ENCODE assay signal across 8 cellular contexts in genomic region chr1:45302505-45303331, GRCh38. TPM values are rescaled to one million over a fixed set of nuclear protein-coding genes. Genes with fewer than 3 reads are reported as not detected.
DNase-seq lines count a peak whose midpoint lies in the region; ATAC-seq and TF ChIP-seq lines count a peak whose summit lies in the region.

No MANE protein-coding gene starts in this region.

- POLR2A ChIA-PET in activated B cell treated with CpG ODN at 0.5 μM for 24 hours (lab: Charles Lee): interaction anchor here (0.5 to 7.1 kb wide), 56 partner anchors 10 to 1779 kb away, joined by 3 to 217 read pairs (median 6); partner anchors contain the start of genes BTBD19, CCDC163, EIF2B3 and GPBP1L1

- peak overlapping the region; percentile 84 for H3K4me2 ChIP-seq in GM23248 (ENCODE audit: unreplicated experiment)
- peak overlapping the region; percentile 82 for H3K4me2 ChIP-seq in skeletal muscle satellite cell (ENCODE audit: low read length)

- H3K27me3 ChIP-seq in GM23248 (replicated peaks; ENCODE audit: insufficient read depth) (no peaks in the 10 kb centered on the region), left ventricle myocardium inferior (ENCODE audit: low read depth) (no peaks in the 10 kb centered on the region), skeletal muscle satellite cell (ENCODE audit: control insufficient read depth, insufficient read depth, low read length) (no peaks in the 10 kb centered on the region)

- H4K20me1 ChIP-seq in GM23248 (ENCODE audit: insufficient read depth): no peaks in the 10 kb centered on the region

- H3K4me3 Mint-ChIP-seq in activated B cell treated with CpG ODN at 0.5 μM for 24 hours: peak overlapping the region; percentile 92

- H3K9ac ChIP-seq in GM23248: peak overlapping the region; percentile 87
- H3K9ac ChIP-seq in skeletal muscle satellite cell (ENCODE audit: low read depth, low read length): peak overlapping the region; percentile 84

- no peak for DNase-seq in GM23248
- DNase-seq in activated B cell treated with CpG ODN at 0.5 μM for 24 hours: no peak
- peak; percentile 23 for DNase-seq in left ventricle myocardium inferior
- DNase-seq in stimulated activated CD4-positive, alpha-beta T cell treated with anti-CD3 and anti-CD28 coated beads, Interleukin-1b, Interleukin-23, amount 100 ng/mL, for 48 hours: no peak
- DNase-seq in NCI-H748 treated with DMSO at 0.1 percent for 48 hours (lab: John Stamatoyannopoulos, UW): no peak
- no peak for DNase-seq in stimulated activated CD4-positive, alpha-beta T cell treated with anti-CD3 and anti-CD28 coated beads, Interleukin-4, amount 100 ng/mL, for 1 hour

- no peaks in the 10 kb centered on the region for H3K27me3 Mint-ChIP-seq in activated B cell treated with CpG ODN at 0.5 μM for 24 hours

- CTCF ChIA-PET in activated B cell treated with CpG ODN at 0.5 μM for 24 hours (lab: Charles Lee): interaction anchor here (0.6 to 8.1 kb wide), 9 partner anchors 37 to 581 kb away, joined by 3 to 227 read pairs (median 6); partner anchors contain the start of genes HECTD3, MUTYH, PLK3 and RNU5D-1

- TF ChIP-seq CTCF in activated B cell treated with CpG ODN at 0.5 μM for 24 hours (IDR thresholded peaks at IDR 0.05) (no peak), left ventricle myocardium inferior (IDR thresholded peaks at IDR 0.05; ENCODE audit: borderline replicate concordance) (no peak)

- peaks cover 2% of the 10 kb centered on the region for H3K36me3 Mint-ChIP-seq in activated B cell treated with CpG ODN at 0.5 μM for 24 hours (ENCODE audit: low read depth)

- H3K9me3 Mint-ChIP-seq in activated B cell treated with CpG ODN at 0.5 μM for 24 hours: no peaks in the 10 kb centered on the region

- H3F3A ChIP-seq in GM23248 (ENCODE audit: insufficient read depth): peaks cover 26% of the 10 kb centered on the region

- H3K36me3 ChIP-seq in GM23248 (ENCODE audit: low read depth): no peaks in the 10 kb centered on the region
- H3K36me3 ChIP-seq in left ventricle myocardium inferior: no peaks in the 10 kb centered on the region
- H3K36me3 ChIP-seq in skeletal muscle satellite cell (ENCODE audit: insufficient read depth, low read length): no peaks in the 10 kb centered on the region

- H3K9me3 ChIP-seq in GM23248 (ENCODE audit: low read depth): no peaks in the 10 kb centered on the region
- no peaks in the 10 kb centered on the region for H3K9me3 ChIP-seq in left ventricle myocardium inferior (replicated peaks)
- no peaks in the 10 kb centered on the region for H3K9me3 ChIP-seq in skeletal muscle satellite cell (replicated peaks; ENCODE audit: low read length)

- H3K9me2 ChIP-seq in GM23248 (ENCODE audit: insufficient read depth): no peaks in the 10 kb centered on the region

- ATAC-seq in activated B cell treated with CpG ODN at 0.5 μM for 24 hours (ENCODE audit: low read depth) (no peak), GM19395 (IDR thresholded peaks at IDR 0.05; ENCODE audit: unreplicated experiment) (no peak)

- peak overlapping the region; percentile 94 for H2AFZ ChIP-seq in GM23248

- 64 to 65% methylated on average over 25 of the region's 25 CpGs for WGBS in GM23248 (ENCODE audit: low coverage in 1 of 2, low lambda C conversion rate in 2 of 2, missing lambda C conversion rate in 2 of 2), 2 experiments

- peaks cover 43% of the 10 kb centered on the region for H3K4me1 Mint-ChIP-seq in activated B cell treated with CpG ODN at 0.5 μM for 24 hours

- intact Hi-C loops in activated B cell treated with CpG ODN at 0.5 μM for 24 hours (cut with micrococcal nuclease): loop anchor here (1.0 to 5.0 kb wide), 11 partner anchors 38 to 670 kb away; partner anchors contain the start of genes AKR1A1, ARMH1, EIF2B3 and MUTYH
- intact Hi-C loops in left ventricle myocardium inferior (cut with micrococcal nuclease): no loop called here

- in situ Hi-C loops in GM23248 (cut with MboI): loop anchor here (25.0 kb wide), 1 partner anchor 465 kb away; the partner anchor contains the start of gene PTCH2

- no peaks in the 10 kb centered on the region for H3K79me2 ChIP-seq in GM23248 (ENCODE audit: insufficient read depth)

- peak overlapping the region; percentile 96 for H3K27ac Mint-ChIP-seq in activated B cell treated with CpG ODN at 0.5 μM for 24 hours

- H3K4me1 ChIP-seq in GM23248 (ENCODE audit: insufficient read depth) (peaks cover 21% of the 10 kb centered on the region), left ventricle myocardium inferior (peaks cover 21% of the 10 kb centered on the region), skeletal muscle satellite cell (ENCODE audit: control insufficient read depth, insufficient read depth, low read length) (peaks cover 13% of the 10 kb centered on the region)

- H3K4me3 ChIP-seq in GM23248 (peak overlapping the region; percentile 73), left ventricle myocardium inferior (peak overlapping the region; percentile 87), skeletal muscle satellite cell (ENCODE audit: low read length) (peak overlapping the region; percentile 73)

- H3K27ac ChIP-seq in GM23248 (peak overlapping the region; percentile 88), left ventricle myocardium inferior (replicated peaks) (peak overlapping the region; percentile 97)

RNA-seq across cellular contexts. Expression of gene HPDL, which starts 24.0 kb away (rescaled TPM):
- 3.7 TPM in 2 replicates for total RNA-seq in GM23248 (2014; rRNA removed; shearing (Covaris generic))
- polyA plus RNA-seq in GM23248 (2016; fragmentation: Nextera tagmentation; extraction: Ambion mirVana): 1.2 and 1.4 TPM in 2 replicates
- total RNA-seq in activated B cell treated with CpG ODN at 0.5 μM for 24 hours: 3.7 and 4.3 TPM in 2 replicates
- not detected for total RNA-seq in left ventricle myocardium inferior
- 2.2 and 3.0 TPM in 2 replicates for total RNA-seq in skeletal muscle satellite cell (2012; rRNA removed)

RNA-seq across cellular contexts. Expression of gene TOE1, which starts 37.3 kb away (rescaled TPM):
- total RNA-seq in GM23248 (2014; rRNA removed; shearing (Covaris generic)): 10.4 and 15.3 TPM in 2 replicates
- 8.2 and 8.4 TPM in 2 replicates for polyA plus RNA-seq in GM23248 (2016; fragmentation: Nextera tagmentation; extraction: Ambion mirVana)
- total RNA-seq in activated B cell treated with CpG ODN at 0.5 μM for 24 hours: 24.6 and 25.3 TPM in 2 replicates
- 3.2 TPM for total RNA-seq in left ventricle myocardium inferior
- total RNA-seq in skeletal muscle satellite cell (2012; rRNA removed): 11.2 and 15.7 TPM in 2 replicates

RNA-seq across cellular contexts. Expression of gene MUTYH, which starts 37.5 kb away (rescaled TPM):
- 14.5 and 15.0 TPM in 2 replicates for total RNA-seq in GM23248 (2014; rRNA removed; shearing (Covaris generic))
- polyA plus RNA-seq in GM23248 (2016; fragmentation: Nextera tagmentation; extraction: Ambion mirVana): 10.0 and 10.6 TPM in 2 replicates
- 61.0 and 63.0 TPM in 2 replicates for total RNA-seq in activated B cell treated with CpG ODN at 0.5 μM for 24 hours
- 8.1 TPM for total RNA-seq in left ventricle myocardium inferior
- 10.5 and 16.5 TPM in 2 replicates for total RNA-seq in skeletal muscle satellite cell (2012; rRNA removed)
